ENCODE assay signal across 8 cellular contexts in genomic region chr2:231926180-231926741, GRCh38. TPM values are rescaled to one million over a fixed set of nuclear protein-coding genes. Genes with fewer than 3 reads are reported as not detected.
A peak's percentile ranks its signal among the peaks of the same experiment; 100 is the strongest.
DNase-seq lines count a peak whose midpoint lies in the region; ATAC-seq, FAIRE-seq and TF ChIP-seq lines count a peak whose summit lies in the region.

NPPC (minus strand) TSS chr2:231926396; CDS start chr2:231926249, 147 bp downstream.

- peaks cover 13% of the 10 kb centered on the region for H3K4me1 Mint-ChIP-seq in activated B cell treated with CpG ODN at 0.5 μM for 24 hours

- H3K4me3 Mint-ChIP-seq in activated B cell treated with CpG ODN at 0.5 μM for 24 hours = peak within 1 kb of the TSS; percentile 65

- no peak within 1 kb of the TSS for H3K27ac Mint-ChIP-seq in activated B cell treated with CpG ODN at 0.5 μM for 24 hours

- in situ Hi-C loops in HAP-1 (cut with MboI; ENCODE audit: low sequenced_read_pairs) = no loop called here
- in situ Hi-C loops in HepG2 (cut with HindIII; ENCODE audit: extremely low pct_ligation_motif_present, low pct_unique_long_range_greater_than_20kb) = loop anchor here (10.0 kb wide), 1 partner anchor 219 kb away; no protein-coding TSS in a partner anchor

- peak within 1 kb of the TSS; percentile 71 for H3K4me2 ChIP-seq in HepG2 (ENCODE audit: low read depth, low read length)

- H4K20me1 ChIP-seq in HepG2 (ENCODE audit: insufficient read depth, low read length) = no peaks in the 10 kb centered on the region; the same call in 1 of the 2 replicates

- no peak within 1 kb of the TSS for H2AFZ ChIP-seq in HepG2 (ENCODE audit: low read length)

- intact Hi-C loops in activated B cell treated with CpG ODN at 0.5 μM for 24 hours (cut with micrococcal nuclease) = loop anchor here (5.0 kb wide), 1 partner anchor 36 kb away; the partner anchor contains the start of gene DIS3L2
- intact Hi-C loops in HepG2 (cut with micrococcal nuclease; ENCODE audit: unreplicated experiment) = loop anchor here (5.0 kb wide), 1 partner anchor 36 kb away; the partner anchor contains the start of gene DIS3L2

- H3K9me3 ChIP-seq in HAP-1 (no peaks in the 10 kb centered on the region), HepG2 (ENCODE audit: low read length) (no peaks in the 10 kb centered on the region)

- 3% methylated on average over 16 of the region's 54 CpGs for WGBS in HepG2 (ENCODE audit: low lambda C conversion rate)

- FAIRE-seq in HepG2 (lab: Jason Lieb, UNC) = no peak

- peak; percentile 79 for ATAC-seq in activated B cell treated with CpG ODN at 0.5 μM for 24 hours (ENCODE audit: low read depth)
- peak; percentile 82 for ATAC-seq in HepG2

- CTCF ChIA-PET in activated B cell treated with CpG ODN at 0.5 μM for 24 hours (lab: Charles Lee) = interaction anchor here (0.9 to 3.1 kb wide), 5 partner anchors 214 to 513 kb away, joined by 3 to 18 read pairs (median 7); no protein-coding TSS in a partner anchor
- CTCF ChIA-PET in HepG2 (lab: Yijun Ruan, JAX; ENCODE audit: low intra/inter-chr PET ratio, low total read pairs) = interaction anchor here (0.7 to 3.1 kb wide), 6 partner anchors 20 to 515 kb away, joined by 3 to 25 read pairs (median 5); no protein-coding TSS in a partner anchor

- no peaks in the 10 kb centered on the region for H3K9me3 Mint-ChIP-seq in activated B cell treated with CpG ODN at 0.5 μM for 24 hours

- POLR2A ChIA-PET in activated B cell treated with CpG ODN at 0.5 μM for 24 hours (lab: Charles Lee) (no interaction called here), HepG2 (lab: Yijun Ruan, JAX) (interaction anchor here (0.6 to 1.8 kb wide), 2 partner anchors 9 to 510 kb away, joined by 3 to 4 read pairs; no protein-coding TSS in a partner anchor)

- TF ChIP-seq CTCF in activated B cell treated with CpG ODN at 0.5 μM for 24 hours (IDR thresholded peaks at IDR 0.05) (no peak), choroid plexus epithelial cell (conservative IDR thresholded peaks at IDR 0.05; ENCODE audit: low read depth, low read length) (peak; percentile 25), HepG2 (CRISPR knock-in tag; IDR thresholded peaks at IDR 0.05) (peak; percentile 77)

- TF ChIP-seq EP300 in HepG2 (IDR thresholded peaks at IDR 0.05; ENCODE audit: low read depth in 2 of 2, low read length in 2 of 2) (no peak), HepG2 (CRISPR knock-in tag; IDR thresholded peaks at IDR 0.05; ENCODE audit: borderline replicate concordance) (no peak)

- H3K36me3 Mint-ChIP-seq in activated B cell treated with CpG ODN at 0.5 μM for 24 hours (ENCODE audit: low read depth) = no peaks in the 10 kb centered on the region

- H3K79me2 ChIP-seq in HepG2 (ENCODE audit: insufficient read depth, low read length) = no peaks in the 10 kb centered on the region

- no peak within 1 kb of the TSS for H3K27ac ChIP-seq in HepG2 (ENCODE audit: extremely low read length, insufficient read depth, low read length)

- TF ChIP-seq POLR2A in HepG2 (IDR thresholded peaks at IDR 0.05; ENCODE audit: insufficient read depth in 1 of 2, low read depth in 2 of 2, low read length in 2 of 2) = peak in 1 of 2 experiments; percentile 80; a peak in 3 of 4 replicates

- DNase-seq in D341Med (ENCODE audit: low spot score) (peak; percentile 95), HAP-1 (ENCODE audit: low spot score in 2 of 2) (peak; percentile 79 to 90), NCI-H2081 (lab: John Stamatoyannopoulos, UW) (peak; percentile 72 to 77), activated B cell treated with CpG ODN at 0.5 μM for 24 hours (peak; percentile 39), choroid plexus epithelial cell (ENCODE audit: low read depth) (peak; percentile 47), HepG2 (ENCODE audit: low spot score) (peak; percentile 62), dedifferentiated amniotic fluid mesenchymal stem cell (ENCODE audit: extremely low spot score) (no peak)
- DNase-seq in stimulated activated CD4-positive, alpha-beta T cell treated with anti-CD3 and anti-CD28 coated beads, TNF-alpha, amount 100 ng/mL, for 24 hours (ENCODE audit: low read depth in 3 of 3) = peak; percentile 38 to 81 (median 62)

- no TSS peak for BruUV-seq in HepG2 (replicated peaks; lab: Mats Ljungman, UMichigan)

- peak within 1 kb of the TSS; percentile 69 for H3K4me3 ChIP-seq in HAP-1
- peak within 1 kb of the TSS; percentile 46 for H3K4me3 ChIP-seq in choroid plexus epithelial cell (ENCODE audit: low read depth, low read length)
- peak within 1 kb of the TSS; percentile 41 to 75 (median 58) for H3K4me3 ChIP-seq in HepG2 (replicated peaks in 1 of 3; ENCODE audit: insufficient read depth in 1 of 3, low read depth in 2 of 3, low read length in 3 of 3)

- peak; percentile 85 for TF ChIP-seq RAD21 in HepG2 (CRISPR knock-in tag; IDR thresholded peaks at IDR 0.05)

- peaks cover 3% of the 10 kb centered on the region; the same call in 1 of the 2 replicates for H3K36me3 ChIP-seq in HAP-1 (replicated peaks)
- H3K36me3 ChIP-seq in HepG2 (replicated peaks in 1 of 2; ENCODE audit: control insufficient read depth in 1 of 2, insufficient read depth in 2 of 2, low read length in 2 of 2) = no peaks in the 10 kb centered on the region

- H3K4me1 ChIP-seq in HAP-1 = peaks cover 6% of the 10 kb centered on the region; the same call in 1 of the 2 replicates
- peaks cover 44% of the 10 kb centered on the region for H3K4me1 ChIP-seq in HepG2 (ENCODE audit: insufficient read depth, low read length)

- H3K27me3 Mint-ChIP-seq in activated B cell treated with CpG ODN at 0.5 μM for 24 hours = peaks cover 44% of the 10 kb centered on the region

- H3K27me3 ChIP-seq in HAP-1 (ENCODE audit: low read depth) (peaks cover 13% of the 10 kb centered on the region), HepG2 (ENCODE audit: control insufficient read depth in 1 of 2, insufficient read depth in 2 of 2, low read length in 2 of 2) (peaks cover 23 to 93% of the 10 kb centered on the region in 2 experiments; a peak in 4 of 5 replicates)

- no peak within 1 kb of the TSS for H3K9ac ChIP-seq in HepG2 (ENCODE audit: insufficient read depth, low read depth, low read length)

TF ChIP-seq in HepG2, 621 proteins besides CTCF, POLR2A, EP300 and RAD21 (continues in another document):
- TF ChIP-seq TFE3 (CRISPR knock-in tag; IDR thresholded peaks at IDR 0.05) (no peak), MAFG (CRISPR knock-in tag; IDR thresholded peaks at IDR 0.05) (no peak), ZNF784 (CRISPR knock-in tag; IDR thresholded peaks at IDR 0.05; ENCODE audit: borderline replicate concordance) (no peak; the same call in 1 of the 2 replicates), ISX (CRISPR knock-in tag; conservative IDR thresholded peaks at IDR 0.05) (no peak), ZNF605 (CRISPR knock-in tag; IDR thresholded peaks at IDR 0.05) (no peak)

RNA-seq across cellular contexts. Expression of gene NPPC, which starts in this region (rescaled TPM):
- total RNA-seq in activated B cell treated with CpG ODN at 0.5 μM for 24 hours (not detected in 2 replicates), HepG2 (2016; rRNA removed; fragmentation: Illumina TruSeq; extraction: Trizol) (0.11 TPM in 1 of 2 replicates, not detected in the other)
- not detected in 2 replicates for total RNA-seq in HepG2 (2016; cell fraction: cytosol; rRNA removed; fragmentation: Illumina TruSeq; extraction: Trizol; ENCODE audit: low read depth)
- total RNA-seq in HepG2 (2016; cell fraction: insoluble cytoplasmic fraction; rRNA removed; fragmentation: Illumina TruSeq; extraction: Trizol) = 0.15 TPM in 1 of 2 replicates, not detected in the other
- total RNA-seq in HepG2 (2016; cell fraction: membrane; rRNA removed; fragmentation: Illumina TruSeq; extraction: Trizol) = not detected in 2 replicates
- not detected in 2 replicates for total RNA-seq in HepG2 (2016; cell fraction: nucleus; rRNA removed; fragmentation: Illumina TruSeq; extraction: Trizol)
- polyA plus RNA-seq in HepG2 (2011; rRNA removed) = not detected in 2 replicates
- polyA plus RNA-seq in HepG2 (2011; cell fraction: cytosol; rRNA removed) = 0.17 TPM in 1 of 2 replicates, not detected in the other
- not detected in 2 replicates for polyA plus RNA-seq in HepG2 (2011; cell fraction: nucleus; rRNA removed)
- 0.17 TPM in 1 of 2 replicates, not detected in the other for polyA plus RNA-seq in HepG2 (2012)
- not detected in 2 replicates for polyA plus RNA-seq in HepG2 (2016; cell fraction: cytosol; fragmentation: Illumina TruSeq; extraction: Trizol; ENCODE audit: low read depth)
- not detected in 2 replicates for polyA plus RNA-seq in HepG2 (2016; cell fraction: insoluble cytoplasmic fraction; fragmentation: Illumina TruSeq; extraction: Trizol; ENCODE audit: low read depth)
- polyA plus RNA-seq in HepG2 (2016; cell fraction: membrane; fragmentation: Illumina TruSeq; extraction: Trizol; ENCODE audit: low read depth) = not detected in 2 replicates
- polyA plus RNA-seq in HepG2 (2016; cell fraction: nucleus; fragmentation: Illumina TruSeq; extraction: Trizol; ENCODE audit: insufficient read depth, low read depth) = not detected in 2 replicates
- polyA minus RNA-seq in HepG2 (2011; rRNA and poly(A)+ RNA removed; ENCODE audit: low replicate concordance) = 0.14 TPM in 1 of 2 replicates, not detected in the other
- not detected in 2 replicates for polyA minus RNA-seq in HepG2 (2011; cell fraction: cytosol; rRNA and poly(A)+ RNA removed)
- not detected in 2 replicates for polyA minus RNA-seq in HepG2 (2011; cell fraction: nucleus; rRNA and poly(A)+ RNA removed)

Comparison
In these comparisons a context has a peak if more than half of its experiments do, and no peak if none do; other contexts are left out.
1. Peak in DNase-seq and ATAC-seq in activated B cell treated with CpG ODN at 0.5 μM for 24 hours; RNA of the gene not detected or under 1 TPM.
2. Peak in DNase-seq, ATAC-seq, H3K4me3 ChIP-seq and H3K4me2 ChIP-seq in HepG2; RNA of the gene not detected or under 1 TPM.